18 cellular contexts compared by ENCODE assay signal in genomic region chr11:80980221-80980620, GRCh38.
DNase-seq lines count a peak whose midpoint lies in the region; ATAC-seq, FAIRE-seq and TF ChIP-seq lines count a peak whose summit lies in the region.
"Had no signal": no experiment of that assay in that cellular context is flagged by ENCODE, and none has a peak within 500 bp of the region (broad histone marks: within the 10 kb centered on the region; RNA-seq: fewer than 3 reads in every experiment).

No MANE protein-coding gene starts in this region.

- no peak for TF ChIP-seq CTCF in astrocyte (IDR thresholded peaks at IDR 0.05; ENCODE audit: insufficient read depth, low read depth, low read length)
- no peak for TF ChIP-seq CTCF in fibroblast of villous mesenchyme (IDR thresholded peaks at IDR 0.05; ENCODE audit: insufficient read depth, low read depth, low read length)

- no peaks in the 10 kb centered on the region for H3K4me1 ChIP-seq in astrocyte (ENCODE audit: insufficient read depth, low read length)
- H3K4me1 ChIP-seq: Caco-2 had no signal

- H3K27ac ChIP-seq in astrocyte (ENCODE audit: low read depth, low read length), result no peak overlapping the region

- DNase-seq in AG08395 (ENCODE audit: low spot score) (peak; percentile 3), HS-5 (ENCODE audit: low read depth) (peak; percentile 64), astrocyte (ENCODE audit: low read depth) (peak; percentile 22), fibroblast of villous mesenchyme (ENCODE audit: low read depth) (peak; percentile 4), G401 (ENCODE audit: low spot score) (no peak), Right ventricle myocardium inferior (ENCODE audit: missing footprints) (no peak)
- DNase-seq in stimulated activated naive CD8-positive, alpha-beta T cell treated with anti-CD3 and anti-CD28 coated beads, Interleukin-15, Interleukin-2, amounts not matched to agents 100 U/mL and 50 U/mL, for 24 hours, result no peak
- DNase-seq: activated T-cell treated with anti-CD3 and anti-CD28 coated beads, Interleukin-2, amount 50 U/mL, for 48 hours; Caco-2; erythroblast; IMR-90; left ventricle myocardium superior; naive B cell; NCI-H1105; stimulated activated CD4-positive, alpha-beta T cell treated with anti-CD3 and anti-CD28 coated beads, Interleukin-15, amount 100 ng/mL, for 24 hours; substantia nigra had no signal

- no peak for ATAC-seq in stimulated activated naive CD8-positive, alpha-beta T cell treated with anti-CD3 and anti-CD28 coated beads, Interleukin-15, Interleukin-2, amounts not matched to agents 100 U/mL and 50 U/mL, for 24 hours
- ATAC-seq in Right ventricle myocardium inferior (no peak), HG02884 (IDR thresholded peaks at IDR 0.05; ENCODE audit: unreplicated experiment) (no peak)
- ATAC-seq: left ventricle myocardium superior had no signal

- H3K4me3 ChIP-seq in astrocyte (ENCODE audit: insufficient read depth, low read depth, low read length) (no peak overlapping the region), fibroblast of villous mesenchyme (ENCODE audit: low read depth, low read length) (no peak overlapping the region)

- H3K9me3 Mint-ChIP-seq in astrocyte (ENCODE audit: unreplicated experiment), result no peaks in the 10 kb centered on the region

- no peak overlapping the region for H3K9ac ChIP-seq in astrocyte (ENCODE audit: low read length)

- H3K9me3 ChIP-seq in astrocyte (ENCODE audit: insufficient read depth, low read depth, low read length), result no peaks in the 10 kb centered on the region
- H3K9me3 ChIP-seq: Caco-2 had no signal

- intact Hi-C loops in Right ventricle myocardium inferior (cut with DNase I), result no loop called here

- H3K4me1 Mint-ChIP-seq in astrocyte (ENCODE audit: low read depth, unreplicated experiment), result peaks cover 3% of the 10 kb centered on the region
- H3K4me1 Mint-ChIP-seq: naive B cell had no signal

- H3K4me3 Mint-ChIP-seq in astrocyte (ENCODE audit: unreplicated experiment), result no peak overlapping the region
- H3K4me3 Mint-ChIP-seq: naive B cell had no signal

- H3K4me2 ChIP-seq in astrocyte (ENCODE audit: low read length), result no peak overlapping the region

- H3K27me3 ChIP-seq in astrocyte (ENCODE audit: insufficient read depth, low read length), result no peaks in the 10 kb centered on the region

- no peaks in the 10 kb centered on the region for H4K20me1 ChIP-seq in astrocyte (ENCODE audit: insufficient read depth, low read length)

- in situ Hi-C loops in G401 (cut with HindIII; ENCODE audit: low sequenced_read_pairs), result no loop called here

- H3K27ac Mint-ChIP-seq in astrocyte (ENCODE audit: unreplicated experiment), result no peak overlapping the region
- H3K27ac Mint-ChIP-seq: naive B cell had no signal

- H2AFZ ChIP-seq in astrocyte (ENCODE audit: low read depth, low read length), result peak overlapping the region; percentile 38

- no peak for FAIRE-seq in astrocyte (lab: Jason Lieb, UNC)
- FAIRE-seq: GM19239 had no signal

- no peaks in the 10 kb centered on the region for H3K36me3 Mint-ChIP-seq in astrocyte (ENCODE audit: low read depth, unreplicated experiment)
- H3K36me3 Mint-ChIP-seq: naive B cell had no signal

- no peaks in the 10 kb centered on the region for H3K27me3 Mint-ChIP-seq in astrocyte (ENCODE audit: low read depth, unreplicated experiment)
- H3K27me3 Mint-ChIP-seq: naive B cell had no signal

- no peaks in the 10 kb centered on the region for H3K79me2 ChIP-seq in astrocyte (ENCODE audit: insufficient read depth, low read length)

- H3K36me3 ChIP-seq in astrocyte (ENCODE audit: insufficient read depth, low read length), result no peaks in the 10 kb centered on the region

Comparison
In these comparisons a context has a peak if more than half of its experiments do, and no peak if none do; other contexts are left out.
1. DNase-seq: peak in AG08395 (single experiment), HS-5 (single experiment), astrocyte (single experiment) and fibroblast of villous mesenchyme (single experiment); none in stimulated activated naive CD8-positive, alpha-beta T cell treated with anti-CD3 and anti-CD28 coated beads, Interleukin-15, Interleukin-2, amounts not matched to agents 100 U/mL and 50 U/mL, for 24 hours (single experiment), G401 (single experiment) and Right ventricle myocardium inferior (single experiment).